Comparison of ENCODE assay signal across 15 cellular contexts in genomic region chr12:3641428-3641883, GRCh38.
DNase-seq lines count a peak whose midpoint lies in the region; ATAC-seq, FAIRE-seq and TF ChIP-seq lines count a peak whose summit lies in the region.
"Had no signal": no experiment of that assay in that cellular context is flagged by ENCODE, and none has a peak within 500 bp of the region (broad histone marks: within the 10 kb centered on the region; RNA-seq: fewer than 3 reads in every experiment).

No MANE protein-coding gene starts in this region.

- H3K27ac ChIP-seq in brain microvascular endothelial cell (peak overlapping the region; percentile 2), Peyer's patch (no peak overlapping the region)
- H3K27ac ChIP-seq: psoas muscle, SK-N-MC had no signal

- FAIRE-seq in HTR-8/SVneo (lab: Jason Lieb, UNC): peak; percentile 95

- DNase-seq in AG08395 (ENCODE audit: low spot score) (peak; percentile 80), HTR-8/SVneo (ENCODE audit: insufficient read length, low spot score) (peak; percentile 73), brain microvascular endothelial cell (peak; percentile 75), kidney tubule cell (ENCODE audit: low spot score) (peak; percentile 66), DMS 273 (lab: John Stamatoyannopoulos, UW; ENCODE audit: unreplicated experiment) (no peak), COR-L47 (lab: John Stamatoyannopoulos, UW) (no peak), Peyer's patch (no peak)
- DNase-seq: activated CD4-positive, alpha-beta T cell treated with anti-CD3 and anti-CD28 coated beads, Interleukin-2, amount 10 ng/mL, durations not matched to agents 24 days and 14 days; C1 segment of cervical spinal cord; H9; Karpas-422; NCI-H446 treated with DMSO at 0.1 percent for 48 hours had no signal

- no peaks in the 10 kb centered on the region for H3K9me3 ChIP-seq in Peyer's patch
- H3K9me3 ChIP-seq: psoas muscle had no signal

- in situ Hi-C loops in brain microvascular endothelial cell (cut with HindIII; ENCODE audit: low pct_ligation_motif_present, low sequenced_read_pairs): no loop called here

- TF ChIP-seq POLR2A in Peyer's patch (IDR thresholded peaks at IDR 0.05): no peak

- no peaks in the 10 kb centered on the region for H3K27me3 ChIP-seq in brain microvascular endothelial cell (replicated peaks)
- H3K27me3 ChIP-seq in Peyer's patch: no peaks in the 10 kb centered on the region

- no peaks in the 10 kb centered on the region for H3K4me1 ChIP-seq in Peyer's patch
- H3K4me1 ChIP-seq: psoas muscle had no signal

- TF ChIP-seq CTCF in brain microvascular endothelial cell (IDR thresholded peaks at IDR 0.05; ENCODE audit: low read depth, low read length, missing control alignments) (no peak), Peyer's patch (IDR thresholded peaks at IDR 0.05) (no peak)

- no peak for ATAC-seq in HG03442 (IDR thresholded peaks at IDR 0.05; ENCODE audit: unreplicated experiment)

- no peaks in the 10 kb centered on the region for H3K36me3 ChIP-seq in brain microvascular endothelial cell (replicated peaks)
- peaks cover 0 to 4% (median 0%) of the 10 kb centered on the region in 3 donors for H3K36me3 ChIP-seq in Peyer's patch

- no peak overlapping the region for H3K4me3 ChIP-seq in brain microvascular endothelial cell (ENCODE audit: low read depth, low read length)
- no peak overlapping the region for H3K4me3 ChIP-seq in Peyer's patch
- H3K4me3 ChIP-seq: psoas muscle, SK-N-MC had no signal

Comparison
In these comparisons a context has a peak if more than half of its experiments do, and no peak if none do; other contexts are left out.
1. DNase-seq: peak in AG08395 (single experiment), HTR-8/SVneo (single experiment), brain microvascular endothelial cell (single experiment) and kidney tubule cell (single experiment); none in DMS 273 (single experiment), COR-L47 (single experiment) and Peyer's patch (0 of 3).